9 cellular contexts compared by ENCODE assay signal in genomic region chr18:3279201-3280185, GRCh38. TPM values are rescaled to one million over a fixed set of nuclear protein-coding genes. Genes with fewer than 3 reads are reported as not detected.
DNase-seq lines count a peak whose midpoint lies in the region; ATAC-seq and TF ChIP-seq lines count a peak whose summit lies in the region.
"Had no signal": no experiment of that assay in that cellular context is flagged by ENCODE, and none has a peak within 500 bp of the region (broad histone marks: within the 10 kb centered on the region; RNA-seq: fewer than 3 reads in every experiment).

No MANE protein-coding gene starts in this region.

- no peaks in the 10 kb centered on the region for H3K9me3 ChIP-seq in neuronal stem cell (replicated peaks in 1 of 2; ENCODE audit: control insufficient read depth in 2 of 2, insufficient read depth in 1 of 2, low read depth in 1 of 2, low read length in 2 of 2)

- no peak overlapping the region for H4K91ac ChIP-seq in neuronal stem cell (ENCODE audit: low read depth, low read length, poor library complexity)

- H3K23ac ChIP-seq in neuronal stem cell (ENCODE audit: low read depth, low read length, poor library complexity) = no peak overlapping the region

- H3K36me3 ChIP-seq in GM06990 (ENCODE audit: control insufficient read depth, insufficient read depth, low read length) (peaks cover 3% of the 10 kb centered on the region), neuronal stem cell (replicated peaks in 1 of 2; ENCODE audit: control insufficient read depth in 2 of 2, insufficient read depth in 2 of 2, low read length in 2 of 2) (peaks cover 9 to 51% of the 10 kb centered on the region in 2 donors), H7 (replicated peaks; ENCODE audit: control insufficient read depth, insufficient read depth, low read length) (peaks cover 3% of the 10 kb centered on the region)

- TF ChIP-seq CTCF in GM06990 (IDR thresholded peaks at IDR 0.05; ENCODE audit: insufficient read depth, low read length, poor library complexity, severe bottlenecking) = no peak

- no CpG with 5 or more reads among the region's 14 CpGs for WGBS in neuronal stem cell (ENCODE audit: extremely low coverage in 2 of 2, insufficient read length in 2 of 2, insufficient replicate concordance in 1 of 2), 2 donors

- H3K27me3 ChIP-seq in GM06990 (replicated peaks; ENCODE audit: control insufficient read depth, insufficient read depth, low read length) (no peaks in the 10 kb centered on the region), neuronal stem cell (ENCODE audit: control insufficient read depth in 3 of 3, insufficient read depth in 3 of 3, low read depth in 1 of 3, low read length in 3 of 3) (no peaks in the 10 kb centered on the region), H7 (ENCODE audit: control insufficient read depth, insufficient read depth, low read length) (no peaks in the 10 kb centered on the region)

- H4K8ac ChIP-seq in neuronal stem cell (ENCODE audit: low read depth, low read length) = no peak overlapping the region

- H2AK5ac ChIP-seq in neuronal stem cell (ENCODE audit: low read depth, low read length) = no peak overlapping the region

- H2BK120ac ChIP-seq in neuronal stem cell (ENCODE audit: low read depth, low read length) = no peak overlapping the region

- no peak overlapping the region for H3K4me2 ChIP-seq in neuronal stem cell (ENCODE audit: insufficient read depth, low read length, poor library complexity, severe bottlenecking)

- H3K4me3 ChIP-seq in GM06990 (replicated peaks; ENCODE audit: low read depth, low read length) (no peak overlapping the region), neuronal stem cell (ENCODE audit: low read length in 2 of 2) (no peak overlapping the region), H7 (ENCODE audit: insufficient read depth, low read depth, low read length) (no peak overlapping the region)

- no peak overlapping the region for H3K4ac ChIP-seq in neuronal stem cell (ENCODE audit: low read length)

- no peaks in the 10 kb centered on the region for H3K79me1 ChIP-seq in neuronal stem cell (ENCODE audit: low read depth, low read length)

- H3K14ac ChIP-seq in neuronal stem cell (ENCODE audit: low read length) = no peak overlapping the region

- H2BK15ac ChIP-seq in neuronal stem cell (ENCODE audit: low read length) = no peak overlapping the region

- H3K18ac ChIP-seq in neuronal stem cell (ENCODE audit: low read length) = no peak overlapping the region

- no peak overlapping the region for H2AFZ ChIP-seq in neuronal stem cell (ENCODE audit: low read length)
- H2AFZ ChIP-seq: parathyroid adenoma had no signal

- DNase-seq in GM06990 (ENCODE audit: extremely low read depth, insufficient read length) (peak; percentile 54), HuH-7 (ENCODE audit: low spot score) (no peak), neuronal stem cell (ENCODE audit: low spot score) (no peak), H7 (no peak), islet precursor cell (no peak)

- no peak overlapping the region for H2BK5ac ChIP-seq in neuronal stem cell (ENCODE audit: low read length)

- H3K9ac ChIP-seq in neuronal stem cell (ENCODE audit: low read depth, low read length, poor library complexity) = no peak overlapping the region
- H3K9ac ChIP-seq: parathyroid adenoma had no signal

- ATAC-seq in GM21528 (IDR thresholded peaks at IDR 0.05; ENCODE audit: low FRiP score, unreplicated experiment) = peak; percentile 88
- peak; percentile 68 for ATAC-seq in HG03520 (IDR thresholded peaks at IDR 0.05; ENCODE audit: unreplicated experiment)
- ATAC-seq in esophagus mucosa = peak; percentile 24

- H2BK12ac ChIP-seq in neuronal stem cell (ENCODE audit: low read length) = no peak overlapping the region

- peaks cover 0 to 5% of the 10 kb centered on the region in 2 donors for H3K4me1 ChIP-seq in neuronal stem cell (ENCODE audit: control insufficient read depth in 2 of 2, insufficient read depth in 1 of 2, low read depth in 1 of 2, low read length in 2 of 2)

- no peak overlapping the region for H3K27ac ChIP-seq in neuronal stem cell (replicated peaks; ENCODE audit: low read length)
- H3K27ac ChIP-seq: parathyroid adenoma had no signal

RNA-seq across cellular contexts. Expression of gene MYL12B, which starts 17.6 kb away (rescaled TPM):
- total RNA-seq in esophagus mucosa = 403 TPM
- polyA plus RNA-seq in neuronal stem cell (2013, experiment 1 of 2) = 132 TPM
- polyA plus RNA-seq in neuronal stem cell (2013, experiment 2 of 2) = 130 TPM
- 201 and 216 TPM in 2 replicates for total RNA-seq in H7 (2014; rRNA removed; shearing (Covaris generic))

RNA-seq across cellular contexts. Expression of gene MYL12A, which starts 31.9 kb away (rescaled TPM):
- total RNA-seq in esophagus mucosa = 241 TPM
- 183 TPM for polyA plus RNA-seq in neuronal stem cell (2013, experiment 1 of 2)
- polyA plus RNA-seq in neuronal stem cell (2013, experiment 2 of 2) = 185 TPM
- total RNA-seq in H7 (2014; rRNA removed; shearing (Covaris generic)) = 462 and 507 TPM in 2 replicates

RNA-seq across cellular contexts. Expression of gene MYOM1, which starts 59.7 kb away (rescaled TPM):
- total RNA-seq in esophagus mucosa = 0.32 TPM
- 0.42 TPM for polyA plus RNA-seq in neuronal stem cell (2013, experiment 1 of 2)
- 0.46 TPM for polyA plus RNA-seq in neuronal stem cell (2013, experiment 2 of 2)
- total RNA-seq in H7 (2014; rRNA removed; shearing (Covaris generic)) = 0.14 and 0.55 TPM in 2 replicates

Comparison
In these comparisons a context has a peak if more than half of its experiments do, and no peak if none do; other contexts are left out.
1. ATAC-seq: peak in every context shown above with its lines; median percentile 88 in GM21528; 68 in HG03520; 24 in esophagus mucosa.